8 cellular contexts compared by ENCODE assay signal in genomic region chr2:85318222-85319182, GRCh38. TPM values are rescaled to one million over a fixed set of nuclear protein-coding genes. Genes with fewer than 3 reads are reported as not detected.
DNase-seq lines count a peak whose midpoint lies in the region; ATAC-seq and TF ChIP-seq lines count a peak whose summit lies in the region.

No MANE protein-coding gene starts in this region.

- no peaks in the 10 kb centered on the region for H3K27me3 Mint-ChIP-seq in activated CD4-positive, alpha-beta memory T cell treated with anti-CD3 and anti-CD28 coated beads for 36 hours

- H3K4me3 Mint-ChIP-seq in activated CD4-positive, alpha-beta memory T cell treated with anti-CD3 and anti-CD28 coated beads for 36 hours, result peak overlapping the region; percentile 30

- no peaks in the 10 kb centered on the region for H3K27me3 ChIP-seq in ovary

- TF ChIP-seq EP300 in ovary (IDR thresholded peaks at IDR 0.05), result no peak

- H3K4me3 ChIP-seq in AG04449 (ENCODE audit: low read depth, low read length) (no peak overlapping the region), ovary (no peak overlapping the region)

- peaks cover 66% of the 10 kb centered on the region for H3K36me3 Mint-ChIP-seq in activated CD4-positive, alpha-beta memory T cell treated with anti-CD3 and anti-CD28 coated beads for 36 hours

- no peaks in the 10 kb centered on the region for H3K9me3 Mint-ChIP-seq in activated CD4-positive, alpha-beta memory T cell treated with anti-CD3 and anti-CD28 coated beads for 36 hours

- peak; percentile 47 for ATAC-seq in GM21529 (IDR thresholded peaks at IDR 0.05; ENCODE audit: unreplicated experiment)

- 81 to 87% (median 82%) methylated on average over 13 of the region's 13 CpGs for WGBS in ovary, 3 donors

- TF ChIP-seq CTCF in AG04449 (IDR thresholded peaks at IDR 0.05; ENCODE audit: insufficient read depth, low read length, missing control alignments) (no peak), ovary (IDR thresholded peaks at IDR 0.05) (no peak)

- peaks cover 58% of the 10 kb centered on the region for H3K4me1 Mint-ChIP-seq in activated CD4-positive, alpha-beta memory T cell treated with anti-CD3 and anti-CD28 coated beads for 36 hours (ENCODE audit: low read depth)

- peak overlapping the region; percentile 82 for H3K27ac Mint-ChIP-seq in activated CD4-positive, alpha-beta memory T cell treated with anti-CD3 and anti-CD28 coated beads for 36 hours

- no peaks in the 10 kb centered on the region for H3K36me3 ChIP-seq in ovary

- no peaks in the 10 kb centered on the region for H3K9me3 ChIP-seq in ovary

- peak; percentile 41 for DNase-seq in AG04449 (ENCODE audit: low read depth, low spot score)
- DNase-seq in activated CD4-positive, alpha-beta memory T cell treated with anti-CD3 and anti-CD28 coated beads for 36 hours, result peak; percentile 70
- peak; percentile 93 for DNase-seq in left kidney (ENCODE audit: low read depth, low spot score)
- DNase-seq in NOMO-1 treated with dmso at 0.1 percent for 144 hours (lab: John Stamatoyannopoulos, UW; ENCODE audit: unreplicated experiment), result no peak
- no peak for DNase-seq in islet precursor cell
- no peak for DNase-seq in COR-L47 (lab: John Stamatoyannopoulos, UW)
- no peak for DNase-seq in ovary

- no peak overlapping the region for H3K27ac ChIP-seq in ovary

- intact Hi-C loops in activated CD4-positive, alpha-beta memory T cell treated with anti-CD3 and anti-CD28 coated beads for 36 hours (cut with micrococcal nuclease), result loop anchor here (1.0 kb wide), 1 partner anchor 8 kb away; no protein-coding TSS in a partner anchor
- intact Hi-C loops in ovary (cut with DNase I), result loop anchor here in 1 of 4 donors (2.0 kb wide), 1 partner anchor 24 kb away; no protein-coding TSS in a partner anchor

- peaks cover 2% of the 10 kb centered on the region for H3K4me1 ChIP-seq in ovary (ENCODE audit: insufficient read depth)

- CTCF ChIA-PET in AG04449 (lab: Yijun Ruan, JAX), result interaction anchor here (0.7 to 2.0 kb wide), 7 partner anchors 9 to 252 kb away, joined by 3 to 11 read pairs (median 6); partner anchors contain the start of genes TCF7L1 and TGOLN2
- CTCF ChIA-PET in activated CD4-positive, alpha-beta memory T cell treated with anti-CD3 and anti-CD28 coated beads for 36 hours (lab: Charles Lee), result interaction anchor here (0.6 to 4.0 kb wide), 6 partner anchors 9 to 319 kb away, joined by 3 to 28 read pairs (median 4); partner anchors contain the start of gene TGOLN2

- TF ChIP-seq POLR2A in ovary (IDR thresholded peaks at IDR 0.05), result no peak

- POLR2A ChIA-PET in AG04449 (lab: Yijun Ruan, JAX), result interaction anchor here (0.6 to 1.1 kb wide), 3 partner anchors 10 to 154 kb away, joined by 3 to 5 read pairs (median 3); partner anchors contain the start of genes ELMOD3, RETSAT and TGOLN2
- POLR2A ChIA-PET in activated CD4-positive, alpha-beta memory T cell treated with anti-CD3 and anti-CD28 coated beads for 36 hours (lab: Charles Lee), result interaction anchor here (0.6 to 3.2 kb wide), 9 partner anchors 9 to 358 kb away, joined by 3 to 25 read pairs (median 3); partner anchors contain the start of genes ELMOD3, MAT2A, RETSAT and TGOLN2

RNA-seq across cellular contexts. Expression of gene TGOLN2, which starts 9.3 kb away (rescaled TPM):
- 10 to 100 TPM; 84.8 to 85.9 TPM for total RNA-seq in activated CD4-positive, alpha-beta memory T cell treated with anti-CD3 and anti-CD28 coated beads for 36 hours
- 10 to 100 TPM; 58.5 to 86.5 (median 75.8) TPM for total RNA-seq in ovary
- 100 to 1,000 TPM in 1 of 2 donors, 10 to 100 TPM in 1; 43.2 to 115 TPM for polyA plus RNA-seq in ovary

RNA-seq across cellular contexts. Expression of gene RETSAT, which starts 35.8 kb away (rescaled TPM):
- total RNA-seq in activated CD4-positive, alpha-beta memory T cell treated with anti-CD3 and anti-CD28 coated beads for 36 hours, result 10 to 100 TPM; 22.6 to 22.8 TPM
- total RNA-seq in ovary, result 10 to 100 TPM; 13.4 to 29.4 (median 25.1) TPM
- polyA plus RNA-seq in ovary, result 10 to 100 TPM; 16.2 to 24.8 TPM

RNA-seq across cellular contexts. Expression of gene ELMOD3, which starts 36.1 kb away (rescaled TPM):
- total RNA-seq in activated CD4-positive, alpha-beta memory T cell treated with anti-CD3 and anti-CD28 coated beads for 36 hours, result 10 to 100 TPM; 11.1 to 15.0 TPM
- 10 to 100 TPM; 13.0 to 23.0 (median 15.2) TPM for total RNA-seq in ovary
- 10 to 100 TPM; 17.6 to 21.6 TPM for polyA plus RNA-seq in ovary

Comparison
In these comparisons a context has a peak if more than half of its experiments do, and no peak if none do; other contexts are left out.
1. DNase-seq: peak in AG04449 (single experiment), activated CD4-positive, alpha-beta memory T cell treated with anti-CD3 and anti-CD28 coated beads for 36 hours (single experiment) and left kidney (single experiment); none in NOMO-1 treated with dmso at 0.1 percent for 144 hours (single experiment), islet precursor cell (single experiment), COR-L47 (single experiment) and ovary (0 of 5).